Comparison of ENCODE assay signal across 8 cellular contexts in the genomic region with DNA sequence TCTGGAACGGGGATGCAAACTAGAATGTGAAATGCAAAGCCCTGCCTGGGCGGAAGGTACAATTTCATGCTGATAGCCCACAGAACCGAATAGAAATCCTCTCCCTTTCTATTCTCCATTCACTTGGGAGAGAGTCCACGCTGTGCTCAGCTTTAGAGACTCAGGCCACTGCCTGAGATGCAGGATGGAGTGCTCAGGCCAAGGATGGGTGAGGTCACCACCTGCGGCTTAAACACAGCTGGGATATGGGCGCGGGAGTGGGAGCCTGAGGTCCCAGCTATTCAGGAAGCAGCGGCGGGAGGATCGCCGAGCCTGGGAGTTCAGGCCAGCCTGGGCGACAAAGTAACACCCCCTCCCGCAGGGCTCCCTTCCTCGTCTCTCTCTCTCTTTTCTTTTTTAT. TPM values are rescaled to one million over a fixed set of nuclear protein-coding genes. Genes with fewer than 3 reads are reported as not detected.
DNase-seq lines count a peak whose midpoint lies in the region; ATAC-seq and TF ChIP-seq lines count a peak whose summit lies in the region.

No MANE protein-coding gene starts in this region.

- H3K27ac ChIP-seq in DOHH2 (ENCODE audit: low read depth, low read length) = no peak overlapping the region
- peak overlapping the region; percentile 92 for H3K27ac ChIP-seq in GM23248
- H3K27ac ChIP-seq in RWPE2 (ENCODE audit: poor library complexity, severe bottlenecking) = peak overlapping the region; percentile 74

- 1 to 4% methylated on average over 14 of the region's 14 CpGs for whole genome bisulfite sequencing in GM23248 (ENCODE audit: low coverage in 1 of 2, low lambda C conversion rate in 2 of 2, missing lambda C conversion rate in 2 of 2), 2 experiments

- H3K4me1 ChIP-seq in DOHH2 (ENCODE audit: control insufficient read depth, low read length) = peaks cover 14% of the 10 kb centered on the region
- peaks cover 11% of the 10 kb centered on the region; the same call in 1 of the 2 replicates for H3K4me1 ChIP-seq in GM23248 (ENCODE audit: insufficient read depth)
- no peaks in the 10 kb centered on the region for H3K4me1 ChIP-seq in RWPE2 (ENCODE audit: insufficient read depth, poor library complexity, severe bottlenecking)

- H3K4me2 ChIP-seq in DOHH2 (ENCODE audit: low read length) = peak overlapping the region; percentile 99
- peak overlapping the region; percentile 89 for H3K4me2 ChIP-seq in GM23248 (ENCODE audit: unreplicated experiment)

- DNase-seq in GM23248 (peak; percentile 79), RWPE2 (ENCODE audit: low spot score) (no peak), epithelial cell of esophagus (ENCODE audit: low read depth) (no peak), myocyte (ENCODE audit: low read depth) (peak; percentile 69), cerebellar nuclear complex (lab: John Stamatoyannopoulos, UW) (no peak)

- H3K27me3 ChIP-seq in DOHH2 (ENCODE audit: control insufficient read depth, low read length) (no peaks in the 10 kb centered on the region), GM23248 (replicated peaks; ENCODE audit: insufficient read depth) (no peaks in the 10 kb centered on the region), RWPE2 (ENCODE audit: insufficient read depth, poor library complexity, severe bottlenecking) (no peaks in the 10 kb centered on the region)

- H3K4me3 ChIP-seq in DOHH2 (ENCODE audit: low read length) (peak overlapping the region; percentile 79), GM23248 (peak overlapping the region; percentile 84), RWPE2 (ENCODE audit: severe bottlenecking) (peak overlapping the region; percentile 50), epithelial cell of esophagus (ENCODE audit: low read length) (peak overlapping the region; percentile 20)

- H3K9me2 ChIP-seq in DOHH2 (replicated peaks; ENCODE audit: control insufficient read depth, low read length) (no peaks in the 10 kb centered on the region), GM23248 (ENCODE audit: insufficient read depth) (no peaks in the 10 kb centered on the region)

- H3K9me3 ChIP-seq in DOHH2 (ENCODE audit: control insufficient read depth, insufficient read depth, low read length) = no peaks in the 10 kb centered on the region
- H3K9me3 ChIP-seq in GM23248 (ENCODE audit: low read depth) = no peaks in the 10 kb centered on the region
- no peaks in the 10 kb centered on the region for H3K9me3 ChIP-seq in RWPE2 (ENCODE audit: severe bottlenecking)

- ATAC-seq in RWPE2 (ENCODE audit: low read depth) (peak; percentile 35), HG03280 (IDR thresholded peaks at IDR 0.05; ENCODE audit: unreplicated experiment) (no peak), HG03097 (IDR thresholded peaks at IDR 0.05; ENCODE audit: low FRiP score, unreplicated experiment) (no peak)

- H4K20me1 ChIP-seq in DOHH2 (ENCODE audit: control insufficient read depth, insufficient read depth, low read depth, low read length) (no peaks in the 10 kb centered on the region), GM23248 (ENCODE audit: insufficient read depth) (no peaks in the 10 kb centered on the region)

- H3K36me3 ChIP-seq in DOHH2 (ENCODE audit: control insufficient read depth, low read length) (peaks cover 6% of the 10 kb centered on the region; the same call in 1 of the 2 replicates), GM23248 (ENCODE audit: low read depth) (no peaks in the 10 kb centered on the region), RWPE2 (ENCODE audit: low read depth) (peaks cover 10% of the 10 kb centered on the region)

- in situ Hi-C loops in GM23248 (cut with MboI) = no loop called here

- peak overlapping the region; percentile 97 for H3K9ac ChIP-seq in GM23248

- H2AFZ ChIP-seq in GM23248 = peak overlapping the region; percentile 76

- H3F3A ChIP-seq in DOHH2 (ENCODE audit: control insufficient read depth, insufficient read depth) = 0 out of 2 replicates have a peak, but pooled peaks cover 3% of the 10 kb centered on the region
- H3F3A ChIP-seq in GM23248 (ENCODE audit: insufficient read depth) = peaks cover 28% of the 10 kb centered on the region

- H3K79me2 ChIP-seq in DOHH2 (ENCODE audit: control insufficient read depth, low read length) (peaks cover 22% of the 10 kb centered on the region), GM23248 (ENCODE audit: insufficient read depth) (peaks cover 27% of the 10 kb centered on the region)

- TF ChIP-seq CTCF in DOHH2 (IDR thresholded peaks at IDR 0.05; ENCODE audit: low read depth, low read length, poor library complexity, severe bottlenecking) (no peak), RWPE2 (IDR thresholded peaks at IDR 0.05; ENCODE audit: poor library complexity, severe bottlenecking) (no peak), epithelial cell of esophagus (IDR thresholded peaks at IDR 0.05; ENCODE audit: insufficient read depth, low read depth, low read length, missing control alignments) (no peak)

RNA-seq across cellular contexts. Expression of a gene that starts 0.4 kb away (rescaled TPM):
- 29.1 and 55.8 TPM in 2 replicates for total RNA-seq in GM23248 (2014; rRNA removed; shearing (Covaris generic))
- polyA plus RNA-seq in GM23248 (2016; fragmentation: Nextera tagmentation; extraction: Ambion mirVana) = 24.7 and 27.9 TPM in 2 replicates
- 36.3 and 46.6 TPM in 2 replicates for total RNA-seq in myocyte
- 32.1 TPM for polyA plus RNA-seq in myocyte (2012)

Comparison
In these comparisons a context has a peak if more than half of its experiments do, and no peak if none do; other contexts are left out.
1. H3K4me3 ChIP-seq: peak in every context shown above with its lines; median percentile 84 in GM23248; 79 in DOHH2; 50 in RWPE2; 20 in epithelial cell of esophagus.
2. DNase-seq: peak in GM23248 (single experiment) and myocyte (single experiment); none in RWPE2 (single experiment), epithelial cell of esophagus (single experiment) and cerebellar nuclear complex (0 of 2).